In the genomic region with DNA sequence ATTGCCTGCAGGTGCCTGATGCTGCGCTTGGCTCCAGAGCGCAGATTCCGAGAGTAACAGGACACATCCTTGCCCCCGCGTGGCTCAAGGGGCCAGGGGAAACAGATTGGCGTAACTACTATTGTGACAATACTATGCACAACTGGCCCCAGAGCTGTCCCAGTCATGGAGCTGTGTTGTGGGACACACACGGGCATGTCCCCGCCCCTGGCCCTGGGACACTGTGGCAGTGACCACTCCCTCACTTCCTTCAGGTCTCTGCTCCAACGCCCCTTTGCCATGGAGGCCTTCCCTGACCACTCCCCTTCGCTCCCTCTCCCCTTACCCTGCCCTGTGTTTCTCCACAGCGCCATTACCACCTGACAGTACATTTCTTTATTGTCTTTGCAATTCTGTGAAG, we compare ENCODE assay signal across 32 cellular contexts.
"Had no signal": no experiment of that assay in that cellular context is flagged by ENCODE, and none has a peak within 500 bp of the region (broad histone marks: within the 10 kb centered on the region; RNA-seq: fewer than 3 reads in every experiment).

No MANE protein-coding gene starts in this region.

- H3K27me3 ChIP-seq: Peyer's patch had no signal

- ATAC-seq: activated CD8-positive, alpha-beta memory T cell treated with anti-CD3 and anti-CD28 coated beads, Interleukin-2, amount 10 ng/mL, durations not matched to agents 7 days and 5 days; activated naive CD8-positive, alpha-beta T cell treated with anti-CD3 and anti-CD28 coated beads, Interleukin-2, amount 50 U/mL, for 24 hours; PC-3 had no signal

- H3K36me3 ChIP-seq: Peyer's patch had no signal

- H3K9me3 Mint-ChIP-seq: activated CD4-positive, alpha-beta memory T cell treated with anti-CD3 and anti-CD28 coated beads, Interleukin-2, amount 10 ng/mL, durations not matched to agents 7 days and 5 days; activated naive CD4-positive, alpha-beta T cell treated with anti-CD3 and anti-CD28 coated beads, Interleukin-2, amount 10 ng/mL, durations not matched to agents 7 days and 5 days; activated naive CD8-positive, alpha-beta T cell treated with anti-CD3 and anti-CD28 coated beads, Interleukin-2, amount 50 U/mL, for 24 hours had no signal

- H3K4me3 ChIP-seq: Peyer's patch had no signal

- H3K4me3 Mint-ChIP-seq: activated CD4-positive, alpha-beta memory T cell treated with anti-CD3 and anti-CD28 coated beads, Interleukin-2, amount 10 ng/mL, durations not matched to agents 7 days and 5 days; activated CD8-positive, alpha-beta memory T cell treated with anti-CD3 and anti-CD28 coated beads, Interleukin-2, amount 10 ng/mL, durations not matched to agents 7 days and 5 days; activated naive CD4-positive, alpha-beta T cell treated with anti-CD3 and anti-CD28 coated beads, Interleukin-2, amount 10 ng/mL, durations not matched to agents 7 days and 5 days; activated naive CD8-positive, alpha-beta T cell; activated naive CD8-positive, alpha-beta T cell treated with anti-CD3 and anti-CD28 coated beads, Interleukin-2, amount 50 U/mL, for 24 hours; brain had no signal

- H3K9me3 ChIP-seq: Peyer's patch had no signal

- H3K4me1 Mint-ChIP-seq: activated CD4-positive, alpha-beta memory T cell treated with anti-CD3 and anti-CD28 coated beads, Interleukin-2, amount 10 ng/mL, durations not matched to agents 7 days and 5 days; activated CD8-positive, alpha-beta memory T cell treated with anti-CD3 and anti-CD28 coated beads, Interleukin-2, amount 10 ng/mL, durations not matched to agents 7 days and 5 days; activated naive CD4-positive, alpha-beta T cell treated with anti-CD3 and anti-CD28 coated beads, Interleukin-2, amount 10 ng/mL, durations not matched to agents 7 days and 5 days; activated naive CD8-positive, alpha-beta T cell treated with anti-CD3 and anti-CD28 coated beads, Interleukin-2, amount 50 U/mL, for 24 hours had no signal

- H3K27ac Mint-ChIP-seq: activated CD4-positive, alpha-beta memory T cell treated with anti-CD3 and anti-CD28 coated beads, Interleukin-2, amount 10 ng/mL, durations not matched to agents 7 days and 5 days; activated CD8-positive, alpha-beta memory T cell treated with anti-CD3 and anti-CD28 coated beads, Interleukin-2, amount 10 ng/mL, durations not matched to agents 7 days and 5 days; activated naive CD4-positive, alpha-beta T cell treated with anti-CD3 and anti-CD28 coated beads, Interleukin-2, amount 10 ng/mL, durations not matched to agents 7 days and 5 days; activated naive CD8-positive, alpha-beta T cell; activated naive CD8-positive, alpha-beta T cell treated with anti-CD3 and anti-CD28 coated beads, Interleukin-2, amount 50 U/mL, for 24 hours; brain had no signal

- DNase-seq: activated CD4-positive, alpha-beta memory T cell treated with anti-CD3 and anti-CD28 coated beads, Interleukin-2, amount 10 ng/mL, durations not matched to agents 7 days and 5 days; activated CD4-positive, alpha-beta T cell treated with anti-CD3 and anti-CD28 coated beads for 1 hour; activated CD4-positive, alpha-beta T cell treated with anti-CD3 and anti-CD28 coated beads for 48 hours; activated CD4-positive, CD25-positive, alpha-beta regulatory T cell; activated CD8-positive, alpha-beta memory T cell treated with anti-CD3 and anti-CD28 coated beads for 24 hours; activated CD8-positive, alpha-beta memory T cell treated with anti-CD3 and anti-CD28 coated beads, Interleukin-2, amount 10 ng/mL, durations not matched to agents 7 days and 5 days; activated CD8-positive, alpha-beta memory T cell treated with anti-CD3 and anti-CD28 coated beads, Interleukin-2, amount 50 U/mL, for 48 hours; activated effector memory CD4-positive, alpha-beta T cell treated with Interleukin-2 at 50 U/mL for 16 hours; activated naive CD4-positive, alpha-beta T cell treated with anti-CD3 and anti-CD28 coated beads, Interleukin-2, amount 10 ng/mL, durations not matched to agents 7 days and 5 days; activated naive CD8-positive, alpha-beta T cell treated with anti-CD3 and anti-CD28 coated beads, Interleukin-2, amount 50 U/mL, for 24 hours; activated T-cell treated with anti-CD3 and anti-CD28 coated beads, Interleukin-2, amount 50 U/mL, for 48 hours; anterior cingulate cortex; caudate nucleus; NCI-H1048; NCI-H1105 treated with DMSO at 0.1 percent for 48 hours; NCI-H1436; NCI-H1694; NCI-H1930; NCI-H2081 treated with DMSO at 0.1 percent for 48 hours; NCI-H226; NCI-H446 treated with DMSO at 0.1 percent for 48 hours; NCI-H524; PC-3; Peyer's patch; RPMI8226; SW 1271; T-helper 1 cell; T-helper 2 cell; T-helper 9 cell had no signal

- H3K36me3 Mint-ChIP-seq: activated CD8-positive, alpha-beta memory T cell treated with anti-CD3 and anti-CD28 coated beads, Interleukin-2, amount 10 ng/mL, durations not matched to agents 7 days and 5 days; activated naive CD4-positive, alpha-beta T cell treated with anti-CD3 and anti-CD28 coated beads, Interleukin-2, amount 10 ng/mL, durations not matched to agents 7 days and 5 days; activated naive CD8-positive, alpha-beta T cell; brain had no signal

- H3K27ac ChIP-seq: Peyer's patch, VCaP had no signal
